In genomic region chr7:37510043-37510634, GRCh38 we compare ENCODE assay signal across 9 cellular contexts.
DNase-seq lines count a peak whose midpoint lies in the region; ATAC-seq, FAIRE-seq and TF ChIP-seq lines count a peak whose summit lies in the region.
"Had no signal": no experiment of that assay in that cellular context is flagged by ENCODE, and none has a peak within 500 bp of the region (broad histone marks: within the 10 kb centered on the region; RNA-seq: fewer than 3 reads in every experiment).

No MANE protein-coding gene starts in this region.

- no peak overlapping the region for H4K5ac ChIP-seq in H9 (ENCODE audit: insufficient read length, low read depth, low read length)

- H3K27ac Mint-ChIP-seq in H9 (no peak overlapping the region), WTC11 (no peak overlapping the region)

- peaks cover 3 to 8% of the 10 kb centered on the region in 2 experiments for H3K4me1 Mint-ChIP-seq in H9
- peaks cover 30% of the 10 kb centered on the region for H3K4me1 Mint-ChIP-seq in WTC11

- H2AK5ac ChIP-seq in H9 (ENCODE audit: insufficient read length, low read length): no peak overlapping the region

- H3K4me3 Mint-ChIP-seq in H9 (no peak overlapping the region), WTC11 (no peak overlapping the region)

- H4K91ac ChIP-seq in H9 (ENCODE audit: insufficient read length, low read depth, low read length): no peak overlapping the region

- H3K36me3 Mint-ChIP-seq in H9 (ENCODE audit: insufficient read depth in 1 of 3, low read depth in 3 of 3): no peaks in the 10 kb centered on the region
- no peaks in the 10 kb centered on the region for H3K36me3 Mint-ChIP-seq in WTC11

- no peak overlapping the region for H4K8ac ChIP-seq in H9 (replicated peaks; ENCODE audit: insufficient read length, low read depth, low read length)

- ATAC-seq in WTC11 (peak; percentile 61; the same call in 1 of the 2 replicates), GM21390 (IDR thresholded peaks at IDR 0.05; ENCODE audit: unreplicated experiment) (no peak), GM21723 (IDR thresholded peaks at IDR 0.05; ENCODE audit: unreplicated experiment) (no peak)

- H3K9me3 Mint-ChIP-seq in H9: no peaks in the 10 kb centered on the region
- no peaks in the 10 kb centered on the region for H3K9me3 Mint-ChIP-seq in WTC11

- no peak for DNase-seq in D721Med (ENCODE audit: insufficient read length, low spot score)
- DNase-seq in H9: no peak
- DNase-seq in WTC11 (ENCODE audit: low spot score): no peak
- peak; percentile 58 for DNase-seq in globus pallidus (ENCODE audit: low spot score)
- DNase-seq in thyroid gland: no peak
- DNase-seq in activated CD4-positive, CD25-positive, alpha-beta regulatory T cell treated with anti-CD3 and anti-CD28 coated beads, Interleukin-2, amount 50 U/mL, for 72 hours: no peak

- H2BK5ac ChIP-seq in H9 (ENCODE audit: insufficient read length, low read length): no peak overlapping the region

- H3K27ac ChIP-seq in H9 (ENCODE audit: insufficient read length, low read depth, low read length): no peak overlapping the region
- H3K27ac ChIP-seq in thyroid gland: no peak overlapping the region

- H3K4ac ChIP-seq in H9 (ENCODE audit: low read depth, low read length): no peak overlapping the region

- no peak for TF ChIP-seq POLR2A in thyroid gland (IDR thresholded peaks at IDR 0.05)

- H3K36me3 ChIP-seq in thyroid gland: no peaks in the 10 kb centered on the region

- H2BK20ac ChIP-seq in H9 (ENCODE audit: low read depth, low read length, poor library complexity, severe bottlenecking): no peak overlapping the region

- no CpG with 5 or more reads among the region's 3 CpGs for WGBS in H9 (ENCODE audit: extremely low coverage, insufficient read length, low lambda C conversion rate)
- WGBS in thyroid gland, 2 donors: 86 to 94% methylated on average over 3 of the region's 3 CpGs

- no peaks in the 10 kb centered on the region for H3K23me2 ChIP-seq in H9 (ENCODE audit: insufficient read length, low read depth, low read length, poor library complexity, severe bottlenecking)

- H3K4me1 ChIP-seq in H9 (ENCODE audit: insufficient read depth, low read length) (no peaks in the 10 kb centered on the region), thyroid gland (peaks cover 24 to 29% of the 10 kb centered on the region in 2 donors)

- H2BK15ac ChIP-seq in H9 (ENCODE audit: low read depth, low read length): no peak overlapping the region

- H3K9me3 ChIP-seq in H9 (ENCODE audit: control insufficient read depth, low read depth, low read length) (no peaks in the 10 kb centered on the region), thyroid gland (no peaks in the 10 kb centered on the region)

- H3K9ac ChIP-seq in H9 (ENCODE audit: extremely low read depth, insufficient read length, low read length): no peak overlapping the region

- H2BK12ac ChIP-seq in H9 (ENCODE audit: insufficient read length, low read depth, low read length): no peak overlapping the region

- no peak overlapping the region for H3K14ac ChIP-seq in H9 (ENCODE audit: insufficient read depth, low read length)

- no peak overlapping the region for H3T11ph ChIP-seq in H9 (ENCODE audit: low read length)

- no peak overlapping the region for H3K23ac ChIP-seq in H9 (ENCODE audit: insufficient read length, low read depth, low read length)

- H3K4me2 ChIP-seq in H9 (ENCODE audit: insufficient read depth, insufficient read length, low read length): no peak overlapping the region

- FAIRE-seq in D721Med (lab: Jason Lieb, UNC): peak; percentile 44
- FAIRE-seq: endometrium had no signal

- intact Hi-C loops in thyroid gland (cut with DNase I): no loop called here

- H3K27me3 ChIP-seq in H9 (ENCODE audit: insufficient read depth, low read length): no peaks in the 10 kb centered on the region
- H3K27me3 ChIP-seq in thyroid gland: no peaks in the 10 kb centered on the region

- no peak overlapping the region for H2AFZ ChIP-seq in H9 (ENCODE audit: low read length)

- no peak overlapping the region for H2BK120ac ChIP-seq in H9 (ENCODE audit: low read depth, low read length, poor library complexity, severe bottlenecking)

- no peak overlapping the region for H3K4me3 ChIP-seq in thyroid gland (replicated peaks in 1 of 3)

- no peak overlapping the region for H3K56ac ChIP-seq in H9 (ENCODE audit: insufficient read length, low read depth, low read length)

- TF ChIP-seq CTCF in D721Med (IDR thresholded peaks at IDR 0.05; ENCODE audit: insufficient read depth, missing control alignments): peak; percentile 52
- TF ChIP-seq CTCF in H9 (conservative IDR thresholded peaks at IDR 0.05): peak; percentile 89
- peak; percentile 48; the same call in 1 of the 2 replicates for TF ChIP-seq CTCF in WTC11 (IDR thresholded peaks at IDR 0.05)
- TF ChIP-seq CTCF in thyroid gland (IDR thresholded peaks at IDR 0.05): peak; percentile 30 to 72 (median 60)

- no peaks in the 10 kb centered on the region for H3K79me2 ChIP-seq in H9 (ENCODE audit: insufficient read depth, low read length)

- POLR2A ChIA-PET in WTC11 (lab: Charles Lee): no interaction called here

- CTCF ChIA-PET in WTC11 (lab: Charles Lee): interaction anchor here (0.6 to 6.1 kb wide), 16 partner anchors 15 to 328 kb away, joined by 3 to 44 read pairs (median 4); partner anchors contain the start of gene ELMO1

- no peak overlapping the region for H3K18ac ChIP-seq in H9 (ENCODE audit: insufficient read length, low read depth, low read length)

- H3K79me1 ChIP-seq in H9 (ENCODE audit: insufficient read depth, low read depth, low read length, poor library complexity, severe bottlenecking): no peaks in the 10 kb centered on the region

- H3K27me3 Mint-ChIP-seq in H9 (ENCODE audit: low read depth): no peaks in the 10 kb centered on the region
- no peaks in the 10 kb centered on the region for H3K27me3 Mint-ChIP-seq in WTC11 (ENCODE audit: low read depth)

- no peaks in the 10 kb centered on the region for H4K20me1 ChIP-seq in H9 (ENCODE audit: control insufficient read depth, insufficient read depth, insufficient read length)

TF ChIP-seq in WTC11, 78 proteins besides CTCF, POLR2A, EP300 and RAD21:
- no peak for TF ChIP-seq ZNF512 (CRISPR knock-in tag; IDR thresholded peaks at IDR 0.05; ENCODE audit: borderline replicate concordance)
- TF ChIP-seq ZNF423 (CRISPR knock-in tag; IDR thresholded peaks at IDR 0.05): no peak
- TF ChIP-seq GRHL2 (CRISPR knock-in tag; IDR thresholded peaks at IDR 0.05; ENCODE audit: insufficient replicate concordance, severe bottlenecking): no peak
- TF ChIP-seq RORB (CRISPR knock-in tag; IDR thresholded peaks at IDR 0.05): no peak
- no peak for TF ChIP-seq ZNF671 (CRISPR knock-in tag; IDR thresholded peaks at IDR 0.05)
- no peak for TF ChIP-seq NFATC4 (CRISPR knock-in tag; IDR thresholded peaks at IDR 0.05)
- TF ChIP-seq GTF2I (CRISPR knock-in tag; conservative IDR thresholded peaks at IDR 0.05): no peak
- TF ChIP-seq RELA (CRISPR knock-in tag; IDR thresholded peaks at IDR 0.05; ENCODE audit: borderline replicate concordance): no peak
- no peak for TF ChIP-seq ETV6 (CRISPR knock-in tag; IDR thresholded peaks at IDR 0.05)
